In the genomic region with DNA sequence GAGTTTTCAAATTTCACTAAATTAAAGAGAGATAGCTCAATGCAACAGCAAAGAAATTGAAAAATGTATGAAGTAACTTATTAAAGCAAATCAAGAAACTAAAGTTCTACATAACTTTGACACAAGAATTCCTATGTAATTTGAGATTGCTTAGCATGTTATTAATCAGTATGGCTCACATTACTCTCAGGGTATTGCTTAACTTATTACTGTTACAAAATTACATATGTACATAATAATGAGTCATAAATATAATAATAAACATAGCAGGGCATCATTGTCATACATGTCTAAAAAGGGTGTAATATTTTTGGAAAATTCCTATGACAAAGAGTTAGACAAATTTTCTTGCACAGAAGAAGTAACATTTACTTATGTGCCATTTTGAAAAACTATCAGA, we compare ENCODE assay signal across 29 cellular contexts.
"Had no signal": no experiment of that assay in that cellular context is flagged by ENCODE, and none has a peak within 500 bp of the region (broad histone marks: within the 10 kb centered on the region; RNA-seq: fewer than 3 reads in every experiment).

No MANE protein-coding gene starts in this region.

- H3K27me3 Mint-ChIP-seq: stimulated activated memory B cell treated with anti-CD40 and anti-IgM and Interleukin-4, amounts not matched to agents 10 μg/mL and 1 μg/mL and 100 μg/mL, for 72 hours; stimulated activated naive B cell treated with anti-CD40 and anti-IgM and Interleukin-4, amounts not matched to agents 10 μg/mL and 1 μg/mL and 100 μg/mL, for 72 hours; stimulated activated naive CD8-positive, alpha-beta T cell treated with anti-CD3 and anti-CD28 coated beads, Interleukin-15, amount 100 ng/mL, for 72 hours; stimulated activated naive CD8-positive, alpha-beta T cell treated with anti-CD3 and anti-CD28 coated beads, Interleukin-15, Interleukin-2, amounts not matched to agents 100 ng/mL and 50 ng/mL, for 24 hours; type B pancreatic cell had no signal

- H3K4me3 ChIP-seq: stomach, suprapubic skin, testis, thoracic aorta, thyroid gland, tibial artery, tibial nerve, transverse colon, upper lobe of left lung, upper lobe of right lung, uterus, vagina had no signal

- ATAC-seq: stimulated activated effector memory CD8-positive, alpha-beta T cell treated with anti-CD3 and anti-CD28 coated beads, Interleukin-12 subunit alpha, Interleukin-12 subunit beta, amount 100 ng/mL, for 72 hours; stimulated activated memory B cell treated with anti-CD40 and anti-IgM and Interleukin-4, amounts not matched to agents 10 μg/mL and 1 μg/mL and 100 μg/mL, for 72 hours; stimulated activated naive B cell treated with anti-CD40 and anti-IgM and Interleukin-4, amounts not matched to agents 10 μg/mL and 1 μg/mL and 100 μg/mL, for 72 hours; stimulated activated naive CD8-positive, alpha-beta T cell treated with anti-CD3 and anti-CD28 coated beads, Interleukin-15, amount 100 ng/mL, for 72 hours; stimulated activated naive CD8-positive, alpha-beta T cell treated with anti-CD3 and anti-CD28 coated beads, Interleukin-15, Interleukin-2, amounts not matched to agents 100 U/mL and 50 U/mL, for 24 hours; upper lobe of right lung had no signal

- H3K4me3 Mint-ChIP-seq: stimulated activated effector memory CD8-positive, alpha-beta T cell treated with anti-CD3 and anti-CD28 coated beads, Interleukin-12 subunit alpha, Interleukin-12 subunit beta, amount 100 ng/mL, for 72 hours; stimulated activated memory B cell treated with anti-CD40 and anti-IgM and Interleukin-4, amounts not matched to agents 10 μg/mL and 1 μg/mL and 100 μg/mL, for 72 hours; stimulated activated naive B cell treated with anti-CD40 and anti-IgM and Interleukin-4, amounts not matched to agents 10 μg/mL and 1 μg/mL and 100 μg/mL, for 72 hours; stimulated activated naive CD8-positive, alpha-beta T cell treated with anti-CD3 and anti-CD28 coated beads, Interleukin-15, amount 100 ng/mL, for 72 hours; stimulated activated naive CD8-positive, alpha-beta T cell treated with anti-CD3 and anti-CD28 coated beads, Interleukin-15, Interleukin-2, amounts not matched to agents 100 ng/mL and 50 ng/mL, for 24 hours; type B pancreatic cell had no signal

- H3K9me3 ChIP-seq: stomach, suprapubic skin, testis, thoracic aorta, thyroid gland, tibial artery, tibial nerve, transverse colon, upper lobe of left lung, upper lobe of right lung, uterus, vagina had no signal

- H3K27me3 ChIP-seq: stomach, suprapubic skin, testis, thyroid gland, tibial artery, tibial nerve, transverse colon, upper lobe of left lung, upper lobe of right lung, uterus, vagina had no signal

- DNase-seq: stimulated activated CD4-positive, alpha-beta T cell treated with anti-CD3 and anti-CD28 coated beads, Interleukin-2, amount 100 ng/mL, for 48 hours; stimulated activated CD4-positive, alpha-beta T cell treated with anti-CD3 and anti-CD28 coated beads, Interleukin-4, amount 100 ng/mL, for 1 hour; stimulated activated CD4-positive, alpha-beta T cell treated with anti-CD3 and anti-CD28 coated beads, Interleukin-4, amount 100 ng/mL, for 24 hours; stimulated activated CD4-positive, alpha-beta T cell treated with anti-CD3 and anti-CD28 coated beads, Interleukin-4, amount 100 ng/mL, for 4 hours; stimulated activated CD8-positive, alpha-beta memory T cell treated with anti-CD3 and anti-CD28 coated beads, Interleukin-4, amount 100 ng/mL, for 48 hours; stimulated activated naive B cell treated with anti-CD40 and anti-IgM and Interleukin-4, amounts not matched to agents 10 μg/mL and 1 μg/mL and 100 μg/mL, for 72 hours; stimulated activated naive CD4-positive, alpha-beta T cell; stimulated activated naive CD4-positive, alpha-beta T cell treated with Interleukin-2 at 50 U/mL for 16 hours; stimulated activated naive CD8-positive, alpha-beta T cell treated with anti-CD3 and anti-CD28 coated beads, Interleukin-15, amount 100 ng/mL, for 72 hours; stimulated activated naive CD8-positive, alpha-beta T cell treated with anti-CD3 and anti-CD28 coated beads, Interleukin-15, Interleukin-2, amounts not matched to agents 100 U/mL and 50 U/mL, for 24 hours; stomach; substantia nigra; testis; thyroid gland; tibial artery; transverse colon; trophoblast cell; upper lobe of left lung; upper lobe of right lung; uterus had no signal

- H3K36me3 ChIP-seq: stomach, suprapubic skin, thoracic aorta, thyroid gland, tibial artery, tibial nerve, transverse colon, upper lobe of left lung, upper lobe of right lung, uterus, vagina had no signal

- H3K4me1 Mint-ChIP-seq: stimulated activated effector memory CD8-positive, alpha-beta T cell treated with anti-CD3 and anti-CD28 coated beads, Interleukin-12 subunit alpha, Interleukin-12 subunit beta, amount 100 ng/mL, for 72 hours; stimulated activated memory B cell treated with anti-CD40 and anti-IgM and Interleukin-4, amounts not matched to agents 10 μg/mL and 1 μg/mL and 100 μg/mL, for 72 hours; stimulated activated naive B cell treated with anti-CD40 and anti-IgM and Interleukin-4, amounts not matched to agents 10 μg/mL and 1 μg/mL and 100 μg/mL, for 72 hours; stimulated activated naive CD8-positive, alpha-beta T cell treated with anti-CD3 and anti-CD28 coated beads, Interleukin-15, amount 100 ng/mL, for 72 hours had no signal

- H3K27ac ChIP-seq: stomach, suprapubic skin, testis, thoracic aorta, thyroid gland, tibial artery, tibial nerve, transverse colon, upper lobe of left lung, upper lobe of right lung, uterus, vagina had no signal

- H3K27ac Mint-ChIP-seq: stimulated activated effector memory CD8-positive, alpha-beta T cell treated with anti-CD3 and anti-CD28 coated beads, Interleukin-12 subunit alpha, Interleukin-12 subunit beta, amount 100 ng/mL, for 72 hours; stimulated activated memory B cell treated with anti-CD40 and anti-IgM and Interleukin-4, amounts not matched to agents 10 μg/mL and 1 μg/mL and 100 μg/mL, for 72 hours; stimulated activated naive B cell treated with anti-CD40 and anti-IgM and Interleukin-4, amounts not matched to agents 10 μg/mL and 1 μg/mL and 100 μg/mL, for 72 hours; stimulated activated naive CD8-positive, alpha-beta T cell treated with anti-CD3 and anti-CD28 coated beads, Interleukin-15, amount 100 ng/mL, for 72 hours; stimulated activated naive CD8-positive, alpha-beta T cell treated with anti-CD3 and anti-CD28 coated beads, Interleukin-15, Interleukin-2, amounts not matched to agents 100 ng/mL and 50 ng/mL, for 24 hours; type B pancreatic cell had no signal

- H3K36me3 Mint-ChIP-seq: stimulated activated effector memory CD8-positive, alpha-beta T cell treated with anti-CD3 and anti-CD28 coated beads, Interleukin-12 subunit alpha, Interleukin-12 subunit beta, amount 100 ng/mL, for 72 hours; stimulated activated memory B cell treated with anti-CD40 and anti-IgM and Interleukin-4, amounts not matched to agents 10 μg/mL and 1 μg/mL and 100 μg/mL, for 72 hours; stimulated activated naive B cell treated with anti-CD40 and anti-IgM and Interleukin-4, amounts not matched to agents 10 μg/mL and 1 μg/mL and 100 μg/mL, for 72 hours; type B pancreatic cell had no signal

- FAIRE-seq: urothelium cell line had no signal

- H3K9me3 Mint-ChIP-seq: stimulated activated naive B cell treated with anti-CD40 and anti-IgM and Interleukin-4, amounts not matched to agents 10 μg/mL and 1 μg/mL and 100 μg/mL, for 72 hours; stimulated activated naive CD8-positive, alpha-beta T cell treated with anti-CD3 and anti-CD28 coated beads, Interleukin-15, amount 100 ng/mL, for 72 hours; type B pancreatic cell had no signal

- H3K4me1 ChIP-seq: stomach, suprapubic skin, testis, thyroid gland, tibial artery, tibial nerve, transverse colon, upper lobe of left lung, upper lobe of right lung, uterus, vagina had no signal
